Comparison of ENCODE assay signal across 15 cellular contexts in the genomic region with DNA sequence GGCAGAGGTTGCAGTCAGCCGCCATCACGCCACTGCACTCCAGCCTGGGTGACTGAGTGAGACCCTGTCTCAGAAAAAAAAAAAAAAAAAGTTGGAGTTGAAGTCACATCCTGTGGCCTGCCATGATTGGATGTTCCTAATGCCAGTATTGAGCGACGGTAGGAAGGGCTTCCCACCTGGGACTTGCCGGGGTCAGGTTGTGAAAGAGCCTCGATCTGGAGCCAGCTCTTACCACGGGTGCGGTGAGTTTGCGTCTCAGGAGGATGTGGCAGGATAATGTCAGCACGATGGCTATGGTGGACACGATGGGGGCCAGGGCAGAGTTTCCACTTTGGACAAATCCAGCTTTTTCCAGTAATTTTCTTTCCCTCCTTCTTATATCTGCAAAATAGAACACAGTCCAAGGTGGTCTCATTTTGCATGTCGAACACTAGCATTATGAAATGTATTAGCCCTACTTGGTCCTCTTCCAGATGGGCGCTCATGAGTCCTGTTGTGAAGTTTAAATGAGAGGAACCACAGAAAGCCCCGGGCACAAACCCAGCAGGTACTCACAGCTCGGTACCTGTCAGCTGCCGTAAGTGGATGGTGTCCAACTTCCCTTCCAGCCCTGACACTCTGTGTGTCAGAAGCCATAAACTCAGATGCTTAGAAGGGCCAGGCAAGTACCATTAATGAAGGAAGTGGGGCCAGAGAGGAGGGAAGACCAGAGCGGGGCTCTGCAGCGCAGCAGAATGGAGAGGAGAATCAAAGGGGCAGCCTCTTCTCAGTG. TPM values are rescaled to one million over a fixed set of nuclear protein-coding genes. Genes with fewer than 3 reads are reported as not detected.
A peak's percentile ranks its signal among the peaks of the same experiment; 100 is the strongest.
DNase-seq lines count a peak whose midpoint lies in the region; ATAC-seq, FAIRE-seq and TF ChIP-seq lines count a peak whose summit lies in the region.
"Had no signal": no experiment of that assay in that cellular context is flagged by ENCODE, and none has a peak within 500 bp of the region (broad histone marks: within the 10 kb centered on the region; RNA-seq: fewer than 3 reads in every experiment).

No MANE protein-coding gene starts in this region.

- H3K27me3 Mint-ChIP-seq in activated T-cell treated with anti-CD3 and anti-CD28 coated beads, Interleukin-2, amount 50 U/mL, for 72 hours (ENCODE audit: low read depth): peaks cover 40% of the 10 kb centered on the region

- ATAC-seq in omental fat pad (ENCODE audit: low FRiP score): no peak
- no peak for ATAC-seq in activated T-cell treated with anti-CD3 and anti-CD28 coated beads, Interleukin-2, amount 50 U/mL, for 72 hours (replicated peaks in 1 of 2)
- ATAC-seq: K562 had no signal

- peaks cover 0 to 5% of the 10 kb centered on the region in 2 donors for H3K4me1 ChIP-seq in kidney (ENCODE audit: control insufficient read depth in 1 of 2, insufficient read depth in 1 of 2, low read depth in 1 of 2, low read length in 2 of 2)

- DNase-seq in G401 (ENCODE audit: low spot score) (peak; percentile 90), NCI-H2029 treated with DMSO at 0.1 percent for 48 hours (lab: John Stamatoyannopoulos, UW) (peak; percentile 30), kidney (peak; percentile 29), posterior vena cava (ENCODE audit: low spot score) (peak; percentile 44), GF-D8 (lab: John Stamatoyannopoulos, UW) (no peak), omental fat pad (ENCODE audit: low spot score) (no peak), hippocampal formation (lab: John Stamatoyannopoulos, UW) (no peak)
- no peak for DNase-seq in activated T-cell treated with anti-CD3 and anti-CD28 coated beads, Interleukin-2, amount 50 U/mL, for 72 hours
- DNase-seq: H9, MV-4-11, NCI-H1436 treated with DMSO at 0.1 percent for 48 hours, NCI-H2107, PC-9 had no signal

- TF ChIP-seq CTCF in kidney (IDR thresholded peaks at IDR 0.05; ENCODE audit: borderline replicate concordance, extremely low read depth, insufficient read depth): no peak
- no peak for TF ChIP-seq CTCF in omental fat pad (IDR thresholded peaks at IDR 0.05)

- H3K36me3 Mint-ChIP-seq in activated T-cell treated with anti-CD3 and anti-CD28 coated beads, Interleukin-2, amount 50 U/mL, for 72 hours (ENCODE audit: insufficient read depth in 2 of 2): no peaks in the 10 kb centered on the region

- FAIRE-seq in kidney (lab: Jason Lieb, UNC): no peak
- FAIRE-seq: K562 had no signal

- H3K4me3 Mint-ChIP-seq in activated T-cell treated with anti-CD3 and anti-CD28 coated beads, Interleukin-2, amount 50 U/mL, for 72 hours: no peak overlapping the region
- H3K4me3 Mint-ChIP-seq: H9 had no signal

- no peak overlapping the region for H3K4me3 ChIP-seq in kidney (ENCODE audit: low read length in 2 of 2)
- H3K4me3 ChIP-seq: K562, PC-9, SJSA1 had no signal

- in situ Hi-C loops in G401 (cut with HindIII; ENCODE audit: low sequenced_read_pairs): no loop called here

- no peaks in the 10 kb centered on the region for H3K36me3 ChIP-seq in kidney (ENCODE audit: control insufficient read depth in 1 of 2, insufficient read depth in 2 of 2, low read length in 2 of 2)
- H3K36me3 ChIP-seq: SJSA1 had no signal

- intact Hi-C loops in kidney (cut with DNase I) (no loop called here), posterior vena cava (cut with DNase I) (no loop called here)

- H3K9ac ChIP-seq in kidney (ENCODE audit: low read length in 2 of 2): no peak overlapping the region

- no peaks in the 10 kb centered on the region for H3K9me3 ChIP-seq in kidney (ENCODE audit: control insufficient read depth in 1 of 2, low read length in 2 of 2)
- H3K9me3 ChIP-seq: SJSA1 had no signal

- no peaks in the 10 kb centered on the region for H3K9me3 Mint-ChIP-seq in activated T-cell treated with anti-CD3 and anti-CD28 coated beads, Interleukin-2, amount 50 U/mL, for 72 hours
- H3K9me3 Mint-ChIP-seq: H9 had no signal

- no peak overlapping the region for H3K27ac Mint-ChIP-seq in activated T-cell treated with anti-CD3 and anti-CD28 coated beads, Interleukin-2, amount 50 U/mL, for 72 hours
- H3K27ac Mint-ChIP-seq: H9 had no signal

- no peaks in the 10 kb centered on the region for H3K4me1 Mint-ChIP-seq in activated T-cell treated with anti-CD3 and anti-CD28 coated beads, Interleukin-2, amount 50 U/mL, for 72 hours (ENCODE audit: low read depth)

- H3K27ac ChIP-seq in kidney (ENCODE audit: low read depth in 2 of 2, low read length in 2 of 2): no peak overlapping the region
- H3K27ac ChIP-seq: PC-9, SJSA1 had no signal

RNA-seq across cellular contexts. Expression of gene ABCC12, which starts 22.2 kb away (rescaled TPM):
- not detected in 2 replicates for total RNA-seq in G401 (2014; rRNA removed; shearing (Covaris generic))
- total RNA-seq in kidney (not detected), posterior vena cava (not detected), omental fat pad (not detected)
- polyA plus RNA-seq in kidney (ENCODE audit: insufficient read depth, low read depth, low replicate concordance): not detected
- total RNA-seq in activated T-cell treated with anti-CD3 and anti-CD28 coated beads, Interleukin-2, amount 50 U/mL, for 72 hours: not detected
- total RNA-seq: K562, PC-9 had no signal
- polyA plus RNA-seq: K562 had no signal

Comparison
In these comparisons a context has a peak if more than half of its experiments do, and no peak if none do; other contexts are left out.
1. DNase-seq: peak in G401 (single experiment), NCI-H2029 treated with DMSO at 0.1 percent for 48 hours (single experiment), kidney (single experiment) and posterior vena cava (single experiment); none in GF-D8 (single experiment), omental fat pad (single experiment), hippocampal formation (0 of 2) and activated T-cell treated with anti-CD3 and anti-CD28 coated beads, Interleukin-2, amount 50 U/mL, for 72 hours (0 of 2).